13 cellular contexts compared by ENCODE assay signal in genomic region chr10:50419091-50419490, GRCh38.
DNase-seq lines count a peak whose midpoint lies in the region; ATAC-seq and TF ChIP-seq lines count a peak whose summit lies in the region.
"Had no signal": no experiment of that assay in that cellular context is flagged by ENCODE, and none has a peak within 500 bp of the region (broad histone marks: within the 10 kb centered on the region; RNA-seq: fewer than 3 reads in every experiment).

No MANE protein-coding gene starts in this region.

- H3K27ac ChIP-seq in left lung (peak overlapping the region; percentile 81 to 92), tibial artery (no peak overlapping the region)
- H3K27ac ChIP-seq: neural progenitor cell had no signal

- no peak overlapping the region for H3K27ac Mint-ChIP-seq in activated naive CD8-positive, alpha-beta T cell treated with anti-CD3 and anti-CD28 coated beads, Interleukin-2, amount 10 ng/mL, durations not matched to agents 7 days and 5 days
- H3K27ac Mint-ChIP-seq in activated naive CD8-positive, alpha-beta T cell treated with anti-CD3 and anti-CD28 coated beads, Interleukin-2, amount 50 U/mL, for 24 hours: no peak overlapping the region
- H3K27ac Mint-ChIP-seq in activated CD8-positive, alpha-beta T cell treated with anti-CD3 and anti-CD28 coated beads for 36 hours: no peak overlapping the region
- H3K27ac Mint-ChIP-seq: neural progenitor cell had no signal

- H3K4me3 Mint-ChIP-seq in activated naive CD8-positive, alpha-beta T cell treated with anti-CD3 and anti-CD28 coated beads, Interleukin-2, amount 10 ng/mL, durations not matched to agents 7 days and 5 days: peak overlapping the region; percentile 89
- no peak overlapping the region for H3K4me3 Mint-ChIP-seq in activated naive CD8-positive, alpha-beta T cell treated with anti-CD3 and anti-CD28 coated beads, Interleukin-2, amount 50 U/mL, for 24 hours
- H3K4me3 Mint-ChIP-seq in activated CD8-positive, alpha-beta T cell treated with anti-CD3 and anti-CD28 coated beads for 36 hours: peak overlapping the region; percentile 4

- POLR2A ChIA-PET in activated naive CD8-positive, alpha-beta T cell treated with anti-CD3 and anti-CD28 coated beads, Interleukin-2, amount 10 ng/mL, durations not matched to agents 7 days and 5 days (lab: Charles Lee): no interaction called here
- POLR2A ChIA-PET in activated CD8-positive, alpha-beta T cell treated with anti-CD3 and anti-CD28 coated beads for 36 hours (lab: Charles Lee): interaction anchor here (0.6 kb wide), 1 partner anchor 12 kb away, joined by 3 read pairs; no protein-coding TSS in a partner anchor

- no peak for DNase-seq in activated naive CD8-positive, alpha-beta T cell treated with anti-CD3 and anti-CD28 coated beads, Interleukin-2, amount 10 ng/mL, durations not matched to agents 7 days and 5 days
- DNase-seq in activated naive CD8-positive, alpha-beta T cell treated with anti-CD3 and anti-CD28 coated beads, Interleukin-2, amount 50 U/mL, for 24 hours: no peak
- DNase-seq in activated CD8-positive, alpha-beta T cell treated with anti-CD3 and anti-CD28 coated beads for 36 hours: no peak
- no peak for DNase-seq in left lung
- DNase-seq in tibial artery: no peak
- DNase-seq in stimulated activated CD4-positive, alpha-beta T cell treated with anti-CD3 and anti-CD28 coated beads, Interleukin-4, amount 100 ng/mL, for 1 hour: no peak
- no peak for DNase-seq in GM13977 (ENCODE audit: low spot score)
- no peak for DNase-seq in mesenteric fat pad (ENCODE audit: low spot score)
- DNase-seq: amniotic stem cell, NCI-H1694, NCI-H510A had no signal

- TF ChIP-seq CTCF in activated CD8-positive, alpha-beta T cell treated with anti-CD3 and anti-CD28 coated beads for 36 hours (IDR thresholded peaks at IDR 0.05): no peak
- TF ChIP-seq CTCF in left lung (IDR thresholded peaks at IDR 0.05) (no peak), tibial artery (IDR thresholded peaks at IDR 0.05) (no peak), GM13977 (IDR thresholded peaks at IDR 0.05; ENCODE audit: extremely low read depth, insufficient read depth, missing control alignments) (no peak)

- H3K27me3 Mint-ChIP-seq in activated naive CD8-positive, alpha-beta T cell treated with anti-CD3 and anti-CD28 coated beads, Interleukin-2, amount 10 ng/mL, durations not matched to agents 7 days and 5 days: no peaks in the 10 kb centered on the region
- no peaks in the 10 kb centered on the region for H3K27me3 Mint-ChIP-seq in activated naive CD8-positive, alpha-beta T cell treated with anti-CD3 and anti-CD28 coated beads, Interleukin-2, amount 50 U/mL, for 24 hours
- no peaks in the 10 kb centered on the region for H3K27me3 Mint-ChIP-seq in activated CD8-positive, alpha-beta T cell treated with anti-CD3 and anti-CD28 coated beads for 36 hours
- H3K27me3 Mint-ChIP-seq: stimulated activated memory B cell treated with anti-CD40 and anti-IgM and Interleukin-4, amounts not matched to agents 10 μg/mL and 1 μg/mL and 100 μg/mL, for 72 hours had no signal

- H3K4me3 ChIP-seq in left lung (no peak overlapping the region), tibial artery (peak overlapping the region; percentile 75 to 81)

- CTCF ChIA-PET in activated CD8-positive, alpha-beta T cell treated with anti-CD3 and anti-CD28 coated beads for 36 hours (lab: Charles Lee): interaction anchor here (1.5 kb wide), 1 partner anchor 203 kb away, joined by 5 read pairs; no protein-coding TSS in a partner anchor

- H3K9me3 ChIP-seq in left lung (no peaks in the 10 kb centered on the region), tibial artery (no peaks in the 10 kb centered on the region)

- H3K9me3 Mint-ChIP-seq in activated naive CD8-positive, alpha-beta T cell treated with anti-CD3 and anti-CD28 coated beads, Interleukin-2, amount 10 ng/mL, durations not matched to agents 7 days and 5 days: no peaks in the 10 kb centered on the region
- no peaks in the 10 kb centered on the region for H3K9me3 Mint-ChIP-seq in activated naive CD8-positive, alpha-beta T cell treated with anti-CD3 and anti-CD28 coated beads, Interleukin-2, amount 50 U/mL, for 24 hours
- H3K9me3 Mint-ChIP-seq in activated CD8-positive, alpha-beta T cell treated with anti-CD3 and anti-CD28 coated beads for 36 hours: no peaks in the 10 kb centered on the region
- H3K9me3 Mint-ChIP-seq: neural progenitor cell; stimulated activated memory B cell treated with anti-CD40 and anti-IgM and Interleukin-4, amounts not matched to agents 10 μg/mL and 1 μg/mL and 100 μg/mL, for 72 hours had no signal

- peaks cover 3% of the 10 kb centered on the region for H3K36me3 Mint-ChIP-seq in activated naive CD8-positive, alpha-beta T cell treated with anti-CD3 and anti-CD28 coated beads, Interleukin-2, amount 10 ng/mL, durations not matched to agents 7 days and 5 days
- H3K36me3 Mint-ChIP-seq in activated naive CD8-positive, alpha-beta T cell treated with anti-CD3 and anti-CD28 coated beads, Interleukin-2, amount 50 U/mL, for 24 hours (ENCODE audit: low read depth): no peaks in the 10 kb centered on the region
- peaks cover 4% of the 10 kb centered on the region for H3K36me3 Mint-ChIP-seq in activated CD8-positive, alpha-beta T cell treated with anti-CD3 and anti-CD28 coated beads for 36 hours (ENCODE audit: low read depth)
- H3K36me3 Mint-ChIP-seq: neural progenitor cell had no signal

- H3K36me3 ChIP-seq in left lung (no peaks in the 10 kb centered on the region), tibial artery (no peaks in the 10 kb centered on the region)
- H3K36me3 ChIP-seq: neural progenitor cell had no signal

- H3K4me1 ChIP-seq in left lung (peaks cover 23 to 65% of the 10 kb centered on the region in 2 donors), tibial artery (peaks cover 0 to 25% (median 5%) of the 10 kb centered on the region in 4 donors)

- intact Hi-C loops in activated CD8-positive, alpha-beta T cell treated with anti-CD3 and anti-CD28 coated beads for 36 hours (cut with micrococcal nuclease): loop anchor here (5.0 kb wide), 1 partner anchor 208 kb away; no protein-coding TSS in a partner anchor
- intact Hi-C loops in left lung (cut with DNase I): loop anchor here in 1 of 2 donors (5.0 kb wide), 1 partner anchor 203 kb away; the partner anchor contains the start of gene SGMS1
- intact Hi-C loops in tibial artery (cut with DNase I; ENCODE audit: low total_unique reads): loop anchor here (5.0 kb wide), 1 partner anchor 203 kb away; the partner anchor contains the start of gene SGMS1

- H3K4me1 Mint-ChIP-seq in activated naive CD8-positive, alpha-beta T cell treated with anti-CD3 and anti-CD28 coated beads, Interleukin-2, amount 10 ng/mL, durations not matched to agents 7 days and 5 days: peaks cover 28% of the 10 kb centered on the region
- H3K4me1 Mint-ChIP-seq in activated naive CD8-positive, alpha-beta T cell treated with anti-CD3 and anti-CD28 coated beads, Interleukin-2, amount 50 U/mL, for 24 hours: peaks cover 36% of the 10 kb centered on the region
- peaks cover 34% of the 10 kb centered on the region for H3K4me1 Mint-ChIP-seq in activated CD8-positive, alpha-beta T cell treated with anti-CD3 and anti-CD28 coated beads for 36 hours (ENCODE audit: low read depth)
- H3K4me1 Mint-ChIP-seq: neural progenitor cell had no signal

- no peak for ATAC-seq in activated naive CD8-positive, alpha-beta T cell treated with anti-CD3 and anti-CD28 coated beads, Interleukin-2, amount 10 ng/mL, durations not matched to agents 7 days and 5 days (ENCODE audit: low read depth)
- ATAC-seq in activated naive CD8-positive, alpha-beta T cell treated with anti-CD3 and anti-CD28 coated beads, Interleukin-2, amount 50 U/mL, for 24 hours: no peak
- ATAC-seq in activated CD8-positive, alpha-beta T cell treated with anti-CD3 and anti-CD28 coated beads for 36 hours: no peak
- ATAC-seq in left lung: no peak

- in situ Hi-C loops in GM13977 (cut with MboI; ENCODE audit: low pct_unique_long_range_greater_than_20kb, low sequenced_read_pairs, unreplicated experiment): no loop called here

- H3K27me3 ChIP-seq in left lung (peaks cover 0 to 7% of the 10 kb centered on the region in 2 donors), tibial artery (no peaks in the 10 kb centered on the region)

Comparison
In these comparisons a context has a peak if more than half of its experiments do, and no peak if none do; other contexts are left out.
1. H3K27ac ChIP-seq: peak in left lung (2 of 2); none in tibial artery (0 of 2).
2. H3K4me3 ChIP-seq: peak in tibial artery (2 of 2); none in left lung (0 of 2).